8 cellular contexts compared by ENCODE assay signal in genomic region chr6:37169458-37170272, GRCh38. TPM values are rescaled to one million over a fixed set of nuclear protein-coding genes. Genes with fewer than 3 reads are reported as not detected.
A peak's percentile ranks its signal among the peaks of the same experiment; 100 is the strongest.
DNase-seq lines count a peak whose midpoint lies in the region; TF ChIP-seq lines count a peak whose summit lies in the region.

Gene PIM1 (plus strand): TSS chr6:37170152. CDS start chr6:37170576, 424 bp downstream.

- peaks cover 22% of the 10 kb centered on the region for H3K36me3 ChIP-seq in MM.1S (replicated peaks; ENCODE audit: insufficient read depth, low read length)
- H3K36me3 ChIP-seq in stomach = peaks cover 22 to 24% (median 24%) of the 10 kb centered on the region in 4 donors

- peak within 1 kb of the TSS; percentile 96 for H2BK5ac ChIP-seq in H9 (ENCODE audit: insufficient read length, low read length)

- no peaks in the 10 kb centered on the region; the same call in 1 of the 2 replicates for H3K27me3 Mint-ChIP-seq in H9 (ENCODE audit: low read depth)
- H3K27me3 Mint-ChIP-seq in neural crest cell (ENCODE audit: low read depth) = peaks cover 37% of the 10 kb centered on the region

- no peaks in the 10 kb centered on the region; a peak in 3 of 5 replicates for H3K9me3 Mint-ChIP-seq in H9
- H3K9me3 Mint-ChIP-seq in neural crest cell = no peaks in the 10 kb centered on the region

- H3K4me2 ChIP-seq in H9 (ENCODE audit: insufficient read depth, insufficient read length, low read length) (peak within 1 kb of the TSS; percentile 84), MM.1S (ENCODE audit: low read depth, low read length) (peak within 1 kb of the TSS; percentile 82)

- H3K23ac ChIP-seq in H9 (ENCODE audit: insufficient read length, low read depth, low read length) = no peak within 1 kb of the TSS

- peak within 1 kb of the TSS; percentile 46 for H3K27ac ChIP-seq in H9 (ENCODE audit: insufficient read length, low read depth, low read length)
- peak within 1 kb of the TSS; percentile 91 for H3K27ac ChIP-seq in MM.1S (ENCODE audit: low read length)
- H3K27ac ChIP-seq in stomach = peak within 1 kb of the TSS; percentile 94 to 99 (median 96)

- H4K5ac ChIP-seq in H9 (ENCODE audit: insufficient read length, low read depth, low read length) = peak within 1 kb of the TSS; percentile 78

- H3F3A ChIP-seq in MM.1S (ENCODE audit: insufficient read depth, low read length) = peaks cover 37% of the 10 kb centered on the region

- peaks cover 3% of the 10 kb centered on the region; the same call in 1 of the 2 replicates for H3K4me1 ChIP-seq in H9 (ENCODE audit: insufficient read depth, low read length)
- peaks cover 33% of the 10 kb centered on the region for H3K4me1 ChIP-seq in MM.1S (ENCODE audit: low read length)
- peaks cover 14 to 44% (median 37%) of the 10 kb centered on the region in 4 donors for H3K4me1 ChIP-seq in stomach

- peak within 1 kb of the TSS; percentile 99 for H3K14ac ChIP-seq in H9 (ENCODE audit: insufficient read depth, low read length)

- WGBS in H9 (ENCODE audit: extremely low coverage, insufficient read length, low lambda C conversion rate) = no CpG with 5 or more reads among the region's 95 CpGs
- WGBS in stomach, 5 donors = 0 to 1% (median 1%) methylated on average over 23 to 95 of the region's 95 CpGs

- H2AFZ ChIP-seq in H9 (ENCODE audit: low read length) = no peak within 1 kb of the TSS
- H2AFZ ChIP-seq in MM.1S (ENCODE audit: low read length) = peak within 1 kb of the TSS; percentile 54

- peak within 1 kb of the TSS; percentile 14 for H4K8ac ChIP-seq in H9 (replicated peaks; ENCODE audit: insufficient read length, low read depth, low read length)

- H2AK5ac ChIP-seq in H9 (ENCODE audit: insufficient read length, low read length) = no peak within 1 kb of the TSS

- H3K9me2 ChIP-seq in MM.1S (replicated peaks; ENCODE audit: insufficient read depth, low read length) = no peaks in the 10 kb centered on the region

- peaks cover 29 to 38% (median 35%) of the 10 kb centered on the region in 3 experiments for H3K36me3 Mint-ChIP-seq in H9 (ENCODE audit: insufficient read depth in 1 of 3, low read depth in 3 of 3)
- H3K36me3 Mint-ChIP-seq in neural crest cell (ENCODE audit: low read depth) = no peaks in the 10 kb centered on the region

- peak within 1 kb of the TSS; percentile 99 for H3K18ac ChIP-seq in H9 (ENCODE audit: insufficient read length, low read depth, low read length)

- H2BK15ac ChIP-seq in H9 (ENCODE audit: low read depth, low read length) = no peak within 1 kb of the TSS

- no peak within 1 kb of the TSS for H2BK20ac ChIP-seq in H9 (ENCODE audit: low read depth, low read length, poor library complexity, severe bottlenecking)

- H3T11ph ChIP-seq in H9 (ENCODE audit: low read length) = peak within 1 kb of the TSS; percentile 46

- H3K4me3 Mint-ChIP-seq in H9 = peak within 1 kb of the TSS; percentile 88 to 96
- peak within 1 kb of the TSS; percentile 96 for H3K4me3 Mint-ChIP-seq in neural crest cell

- no peaks in the 10 kb centered on the region for H3K27me3 ChIP-seq in H9 (ENCODE audit: insufficient read depth, low read length)
- no peaks in the 10 kb centered on the region for H3K27me3 ChIP-seq in MM.1S (replicated peaks; ENCODE audit: insufficient read depth, low read length)
- no peaks in the 10 kb centered on the region for H3K27me3 ChIP-seq in stomach

- peak in 2 of 4 donors; percentile 35 to 63 for TF ChIP-seq POLR2A in stomach (IDR thresholded peaks at IDR 0.05)

- H2BK12ac ChIP-seq in H9 (ENCODE audit: insufficient read length, low read depth, low read length) = peak within 1 kb of the TSS; percentile 1

- intact Hi-C loops in stomach (cut with DNase I; ENCODE audit: low total_unique reads) = no loop called here

- TF ChIP-seq CTCF in H9 (conservative IDR thresholded peaks at IDR 0.05) (no peak), MM.1S (IDR thresholded peaks at IDR 0.05; ENCODE audit: low read length) (no peak), fibroblast of villous mesenchyme (IDR thresholded peaks at IDR 0.05; ENCODE audit: insufficient read depth, low read depth, low read length) (no peak), neural crest cell (conservative IDR thresholded peaks at IDR 0.05) (no peak), stomach (IDR thresholded peaks at IDR 0.05) (peak in 1 of 7 experiments; percentile 6)

- no peaks in the 10 kb centered on the region for H3K9me3 ChIP-seq in H9 (ENCODE audit: control insufficient read depth, low read depth, low read length)
- no peaks in the 10 kb centered on the region for H3K9me3 ChIP-seq in MM.1S (replicated peaks; ENCODE audit: insufficient read depth, low read length)
- no peaks in the 10 kb centered on the region for H3K9me3 ChIP-seq in stomach

- H4K91ac ChIP-seq in H9 (ENCODE audit: insufficient read length, low read depth, low read length) = peak within 1 kb of the TSS; percentile 97

- H4K20me1 ChIP-seq in H9 (ENCODE audit: control insufficient read depth, insufficient read depth, insufficient read length) (no peaks in the 10 kb centered on the region), MM.1S (ENCODE audit: insufficient read depth, low read length) (peaks cover 24% of the 10 kb centered on the region)

- peaks cover 5% of the 10 kb centered on the region for H3K79me1 ChIP-seq in H9 (ENCODE audit: insufficient read depth, low read depth, low read length, poor library complexity, severe bottlenecking)

- H3K56ac ChIP-seq in H9 (ENCODE audit: insufficient read length, low read depth, low read length) = peak within 1 kb of the TSS; percentile 53

- H3K79me2 ChIP-seq in H9 (ENCODE audit: insufficient read depth, low read length) (peaks cover 14% of the 10 kb centered on the region; the same call in 1 of the 2 replicates), MM.1S (ENCODE audit: low read length) (peaks cover 46% of the 10 kb centered on the region)

- H3K4me3 ChIP-seq in MM.1S (ENCODE audit: low read length) (peak within 1 kb of the TSS; percentile 100), fibroblast of villous mesenchyme (ENCODE audit: low read depth, low read length) (peak within 1 kb of the TSS; percentile 97), stomach (peak within 1 kb of the TSS; percentile 83 to 96 (median 92))

- DNase-seq in ELF-1 (ENCODE audit: low read depth, low spot score) = peak; percentile 97
- peak; percentile 99 for DNase-seq in H9
- DNase-seq in MM.1S = peak; percentile 97
- DNase-seq in SIG-M5 treated with dmso at 0.1 percent for 504 hours (lab: John Stamatoyannopoulos, UW; ENCODE audit: unreplicated experiment) = peak; percentile 94
- DNase-seq in activated gamma-delta T cell treated with Interleukin-2 at 50 U/mL for 16 hours = peak; percentile 99
- DNase-seq in fibroblast of villous mesenchyme (ENCODE audit: low read depth) = peak; percentile 99
- DNase-seq in neural crest cell (ENCODE audit: low read depth, low spot score) = peak; percentile 91
- peak; percentile 99 for DNase-seq in stomach

- peaks cover 28 to 40% of the 10 kb centered on the region in 2 experiments for H3K4me1 Mint-ChIP-seq in H9
- peaks cover 31% of the 10 kb centered on the region for H3K4me1 Mint-ChIP-seq in neural crest cell

- H3K27ac Mint-ChIP-seq in H9 (peak within 1 kb of the TSS; percentile 98 to 100 (median 100)), neural crest cell (ENCODE audit: unreplicated experiment) (peak within 1 kb of the TSS; percentile 98)

- peak within 1 kb of the TSS; percentile 79; the same call in 1 of the 2 replicates for H3K4ac ChIP-seq in H9 (ENCODE audit: low read depth, low read length)

- H3K9ac ChIP-seq in H9 (ENCODE audit: extremely low read depth, insufficient read length, low read length) = peak within 1 kb of the TSS; percentile 97
- peak within 1 kb of the TSS; percentile 99 for H3K9ac ChIP-seq in MM.1S (ENCODE audit: low read length)

- H2BK120ac ChIP-seq in H9 (ENCODE audit: low read depth, low read length, poor library complexity, severe bottlenecking) = peak within 1 kb of the TSS; percentile 97

- peaks cover 17% of the 10 kb centered on the region for H3K23me2 ChIP-seq in H9 (ENCODE audit: insufficient read length, low read depth, low read length, poor library complexity, severe bottlenecking)

- no peak for TF ChIP-seq EP300 in stomach (IDR thresholded peaks at IDR 0.05)

RNA-seq across cellular contexts. Expression of gene PIM1, which starts in this region (rescaled TPM):
- 46.7 and 47.5 TPM in 2 replicates for total RNA-seq in H9 (2021)
- 22.9 and 28.0 TPM in 2 replicates for total RNA-seq in fibroblast of villous mesenchyme
- 8.6 and 9.1 TPM in 2 replicates for total RNA-seq in neural crest cell
- 10 to 100 TPM in 4 of 5 donors, 1 to 10 TPM in 1; 9.8 to 52.9 (median 16.9) TPM for total RNA-seq in stomach
- 10 to 100 TPM; 19.9 to 59.1 (median 25.5) TPM for polyA plus RNA-seq in stomach

Comparison
In these comparisons a context has a peak if more than half of its experiments do, and no peak if none do; other contexts are left out.
1. Peak in every context shown above with its lines: DNase-seq, H3K4me3 ChIP-seq and H3K27ac ChIP-seq.
2. H3K27ac ChIP-seq: peak in every context shown above with its lines; median percentile 96 in stomach; 91 in MM.1S; 46 in H9.